In the genomic region with DNA sequence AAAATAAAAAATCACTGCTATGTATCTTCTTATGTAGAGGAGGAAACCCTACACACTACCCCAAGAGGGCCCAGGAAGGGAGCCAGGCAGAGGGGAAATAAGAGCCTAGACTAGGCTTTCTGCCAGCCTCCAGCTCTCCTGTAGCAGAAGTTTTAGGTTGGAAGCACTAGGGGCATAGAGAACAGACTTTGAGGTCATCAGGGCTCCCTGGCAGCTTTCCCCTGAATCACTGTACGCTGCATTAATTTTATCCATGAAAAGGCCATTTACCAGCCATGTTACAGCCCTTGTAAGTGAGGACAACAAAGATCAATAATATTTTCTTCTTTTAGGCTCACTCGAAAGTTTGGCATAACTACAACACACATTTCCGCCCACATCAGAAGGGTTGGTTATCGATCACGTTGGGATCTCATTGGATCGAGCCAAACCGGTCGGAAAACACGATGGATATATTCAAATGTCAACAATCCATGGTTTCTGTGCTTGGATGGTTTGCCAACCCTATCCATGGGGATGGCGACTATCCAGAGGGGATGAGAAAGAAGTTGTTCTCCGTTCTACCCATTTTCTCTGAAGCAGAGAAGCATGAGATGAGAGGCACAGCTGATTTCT, we compare ENCODE assay signal across 15 cellular contexts. TPM values are rescaled to one million over a fixed set of nuclear protein-coding genes. Genes with fewer than 3 reads are reported as not detected.
DNase-seq lines count a peak whose midpoint lies in the region; ATAC-seq lines count a peak whose summit lies in the region.
"Had no signal": no experiment of that assay in that cellular context is flagged by ENCODE, and none has a peak within 500 bp of the region (broad histone marks: within the 10 kb centered on the region; RNA-seq: fewer than 3 reads in every experiment).

No MANE protein-coding gene starts in this region.

- DNase-seq in DMS 273 (lab: John Stamatoyannopoulos, UW; ENCODE audit: unreplicated experiment): peak; percentile 7
- no peak for DNase-seq in DMS 273 treated with DMSO at 0.1 percent for 48 hours (lab: John Stamatoyannopoulos, UW)
- DNase-seq in activated CD8-positive, alpha-beta memory T cell treated with anti-CD3 and anti-CD28 coated beads for 24 hours: peak; percentile 5
- DNase-seq in activated CD8-positive, alpha-beta memory T cell treated with anti-CD3 and anti-CD28 coated beads, Interleukin-2, amount 50 U/mL, for 48 hours: no peak
- peak; percentile 76 for DNase-seq in left lobe of liver (ENCODE audit: low spot score)
- DNase-seq in activated T-cell treated with anti-CD3 and anti-CD28 coated beads, Interleukin-2, amount 50 U/mL, for 1 hour: no peak
- DNase-seq in inferior parietal cortex (ENCODE audit: extremely low spot score): no peak
- DNase-seq: AML-193; Caco-2; CD4-positive, alpha-beta T cell; DMS79 treated with DMSO at 0.1 percent for 48 hours; GF-D8; H9 had no signal

- peak; percentile 64 for ATAC-seq in left lobe of liver
- ATAC-seq: A549 had no signal

RNA-seq across cellular contexts. Expression of a gene that starts 24.7 kb away (rescaled TPM):
- total RNA-seq in left lobe of liver: 364 TPM

RNA-seq across cellular contexts. Expression of a gene that starts 24.9 kb away (rescaled TPM):
- total RNA-seq in left lobe of liver: 13.7 TPM

RNA-seq across cellular contexts. Expression of a gene that starts 27.3 kb away (rescaled TPM):
- total RNA-seq in left lobe of liver: 22.0 TPM
- total RNA-seq: CD4-positive, alpha-beta T cell; H1 had no signal

Comparison
In these comparisons a context has a peak if more than half of its experiments do, and no peak if none do; other contexts are left out.
1. DNase-seq: peak in DMS 273 (single experiment), activated CD8-positive, alpha-beta memory T cell treated with anti-CD3 and anti-CD28 coated beads for 24 hours (single experiment) and left lobe of liver (single experiment); none in DMS 273 treated with DMSO at 0.1 percent for 48 hours (single experiment), activated CD8-positive, alpha-beta memory T cell treated with anti-CD3 and anti-CD28 coated beads, Interleukin-2, amount 50 U/mL, for 48 hours (single experiment), activated T-cell treated with anti-CD3 and anti-CD28 coated beads, Interleukin-2, amount 50 U/mL, for 1 hour (single experiment) and inferior parietal cortex (single experiment).